ENCODE assay signal across 24 cellular contexts in genomic region chrX:34379891-34380290, GRCh38.
A peak's percentile ranks its signal among the peaks of the same experiment; 100 is the strongest.
DNase-seq lines count a peak whose midpoint lies in the region; TF ChIP-seq lines count a peak whose summit lies in the region.
"Had no signal": no experiment of that assay in that cellular context is flagged by ENCODE, and none has a peak within 500 bp of the region (broad histone marks: within the 10 kb centered on the region; RNA-seq: fewer than 3 reads in every experiment).

No MANE protein-coding gene starts in this region.

- H4K20me1 ChIP-seq in mammary epithelial cell (ENCODE audit: insufficient read depth, low read length) (no peaks in the 10 kb centered on the region), MM.1S (ENCODE audit: insufficient read depth, low read length) (no peaks in the 10 kb centered on the region)

- WGBS in mammary epithelial cell (ENCODE audit: low coverage, missing lambda C conversion rate), result 36% methylated on average over 4 of the region's 4 CpGs

- no peak overlapping the region for H3K27ac Mint-ChIP-seq in MCF 10A (ENCODE audit: low read depth, unreplicated experiment)
- no peak overlapping the region for H3K27ac Mint-ChIP-seq in mesothelial cell of epicardium
- H3K27ac Mint-ChIP-seq: B cell; CD4-positive, CD25-positive, alpha-beta regulatory T cell; GM23338 had no signal

- intact Hi-C loops in MCF 10A (cut with micrococcal nuclease), result no loop called here
- intact Hi-C loops in mammary epithelial cell (cut with micrococcal nuclease), result no loop called here

- CTCF ChIA-PET in MCF 10A (lab: Yijun Ruan, JAX) (interaction anchor here (1.1 kb wide), 1 partner anchor 14 kb away, joined by 4 read pairs; no protein-coding TSS in a partner anchor), mammary epithelial cell (lab: Charles Lee; ENCODE audit: low non-redundant PET) (no interaction called here)

- in situ Hi-C loops in mammary epithelial cell (cut with MboI; ENCODE audit: low sequenced_read_pairs in 2 of 2), result no loop called here

- no peaks in the 10 kb centered on the region for H3K36me3 ChIP-seq in mammary epithelial cell (ENCODE audit: insufficient read depth, low read length)
- no peaks in the 10 kb centered on the region for H3K36me3 ChIP-seq in adipocyte (ENCODE audit: control insufficient read depth, insufficient read depth, low read length, severe bottlenecking)
- H3K36me3 ChIP-seq in MM.1S (replicated peaks; ENCODE audit: insufficient read depth, low read length), result no peaks in the 10 kb centered on the region

- BruUV-seq in MCF 10A (replicated peaks; lab: Mats Ljungman, UMichigan) (no TSS peak), mammary epithelial cell (replicated peaks; lab: Mats Ljungman, UMichigan) (no TSS peak)

- TF ChIP-seq CTCF in MCF 10A (IDR thresholded peaks at IDR 0.05; ENCODE audit: unreplicated experiment) (no peak), mammary epithelial cell (conservative IDR thresholded peaks at IDR 0.05 in 1 of 2, IDR thresholded peaks at IDR 0.05 in 1 of 2; ENCODE audit: extremely low read depth in 1 of 2, insufficient read depth in 1 of 2, low read depth in 1 of 2, low read length in 2 of 2) (no peak), mesothelial cell of epicardium (IDR thresholded peaks at IDR 0.05; ENCODE audit: unreplicated experiment) (no peak), MM.1S (IDR thresholded peaks at IDR 0.05; ENCODE audit: low read length) (no peak)

- no peaks in the 10 kb centered on the region for H3K9me3 ChIP-seq in mammary epithelial cell (replicated peaks; ENCODE audit: insufficient read depth, low read length)
- no peaks in the 10 kb centered on the region for H3K9me3 ChIP-seq in adipocyte (ENCODE audit: control insufficient read depth, low read length)
- no peaks in the 10 kb centered on the region for H3K9me3 ChIP-seq in MM.1S (replicated peaks; ENCODE audit: insufficient read depth, low read length)

- no peaks in the 10 kb centered on the region for H3K9me2 ChIP-seq in MM.1S (replicated peaks; ENCODE audit: insufficient read depth, low read length)

- no peaks in the 10 kb centered on the region for H3K4me1 ChIP-seq in mammary epithelial cell (ENCODE audit: insufficient read depth, low read length)
- H3K4me1 ChIP-seq in adipocyte (ENCODE audit: control insufficient read depth, insufficient read depth, low read length), result peaks cover 6% of the 10 kb centered on the region
- H3K4me1 ChIP-seq in MM.1S (ENCODE audit: low read length), result no peaks in the 10 kb centered on the region

- H3K79me2 ChIP-seq in mammary epithelial cell (ENCODE audit: insufficient read depth, low read length) (no peaks in the 10 kb centered on the region), MM.1S (ENCODE audit: low read length) (no peaks in the 10 kb centered on the region)

- H3K9ac ChIP-seq in mammary epithelial cell (ENCODE audit: insufficient read depth, low read length) (no peak overlapping the region), adipocyte (ENCODE audit: low read length) (no peak overlapping the region), MM.1S (ENCODE audit: low read length) (no peak overlapping the region)

- no peak overlapping the region for H3K4me3 ChIP-seq in mammary epithelial cell (replicated peaks in 1 of 3; ENCODE audit: insufficient read depth in 1 of 3, low read depth in 2 of 3, low read length in 3 of 3)
- H3K4me3 ChIP-seq in adipocyte (ENCODE audit: low read length), result no peak overlapping the region
- no peak overlapping the region for H3K4me3 ChIP-seq in MM.1S (ENCODE audit: low read length)
- H3K4me3 ChIP-seq: GM23338 had no signal

- peaks cover 6% of the 10 kb centered on the region for H3K4me1 Mint-ChIP-seq in MCF 10A (ENCODE audit: insufficient read depth, unreplicated experiment)
- peaks cover 2% of the 10 kb centered on the region for H3K4me1 Mint-ChIP-seq in mesothelial cell of epicardium
- H3K4me1 Mint-ChIP-seq: B cell; CD4-positive, CD25-positive, alpha-beta regulatory T cell; GM23338 had no signal

- POLR2A ChIA-PET in MCF 10A (lab: Yijun Ruan, JAX), result no interaction called here

- H3K4me2 ChIP-seq in mammary epithelial cell (ENCODE audit: insufficient read depth, low read depth, low read length) (no peak overlapping the region), MM.1S (ENCODE audit: low read depth, low read length) (no peak overlapping the region)
- H3K4me2 ChIP-seq: GM23338 had no signal

- H3K27ac ChIP-seq in mammary epithelial cell (ENCODE audit: insufficient read depth, low read depth, low read length), result no peak overlapping the region
- no peak overlapping the region for H3K27ac ChIP-seq in MM.1S (ENCODE audit: low read length)
- H3K27ac ChIP-seq: 22Rv1 had no signal

- H3K36me3 Mint-ChIP-seq in MCF 10A (ENCODE audit: insufficient read depth, unreplicated experiment), result no peaks in the 10 kb centered on the region
- H3K36me3 Mint-ChIP-seq in mesothelial cell of epicardium, result no peaks in the 10 kb centered on the region
- H3K36me3 Mint-ChIP-seq: CD4-positive, CD25-positive, alpha-beta regulatory T cell had no signal

- peaks cover 15% of the 10 kb centered on the region for H3K27me3 Mint-ChIP-seq in MCF 10A (ENCODE audit: insufficient read depth, unreplicated experiment)
- H3K27me3 Mint-ChIP-seq in mesothelial cell of epicardium (ENCODE audit: low read depth), result no peaks in the 10 kb centered on the region
- H3K27me3 Mint-ChIP-seq: B cell; CD4-positive, CD25-positive, alpha-beta regulatory T cell had no signal

- dilution Hi-C loops in mammary epithelial cell (cut with HindIII; ENCODE audit: low sequenced_read_pairs), result no loop called here

- H3K9me3 Mint-ChIP-seq in MCF 10A (ENCODE audit: unreplicated experiment) (no peaks in the 10 kb centered on the region), mesothelial cell of epicardium (peaks cover 8% of the 10 kb centered on the region)
- H3K9me3 Mint-ChIP-seq: GM23338 had no signal

- H2AFZ ChIP-seq in mammary epithelial cell (ENCODE audit: low read depth, low read length), result no peak overlapping the region
- no peak overlapping the region for H2AFZ ChIP-seq in MM.1S (ENCODE audit: low read length)
- H2AFZ ChIP-seq: GM23338 had no signal

- H3K4me3 Mint-ChIP-seq in MCF 10A (ENCODE audit: unreplicated experiment) (no peak overlapping the region), mesothelial cell of epicardium (no peak overlapping the region)
- H3K4me3 Mint-ChIP-seq: B cell; CD4-positive, CD25-positive, alpha-beta regulatory T cell; GM23338 had no signal

- DNase-seq in MCF 10A (ENCODE audit: unreplicated experiment) (peak; percentile 2), mammary epithelial cell (no peak), adipocyte (ENCODE audit: low read depth) (peak; percentile 51), fibroblast of gingiva (ENCODE audit: low read depth) (peak; percentile 31), NCI-H2107 treated with DMSO at 0.1 percent for 48 hours (lab: John Stamatoyannopoulos, UW; ENCODE audit: unreplicated experiment) (no peak), mesothelial cell of epicardium (ENCODE audit: low spot score in 2 of 2, unreplicated experiment in 2 of 2) (no peak), MM.1S (no peak)
- DNase-seq in stimulated activated CD4-positive, alpha-beta T cell treated with anti-CD3 and anti-CD28 coated beads, Interleukin-15, amount 100 ng/mL, for 24 hours, result no peak
- DNase-seq: CD4-positive, CD25-positive, alpha-beta regulatory T cell; COR-L47; DMS153; HCEC 1CT; Kasumi-1; NCI-H1105 treated with DMSO at 0.1 percent for 48 hours; NCI-H1694; NCI-H2107; NCI-H2227 treated with DMSO at 0.1 percent for 48 hours; NCI-H524; PC-3; RPMI8226; SIG-M5 had no signal

- H3F3A ChIP-seq in MM.1S (ENCODE audit: insufficient read depth, low read length), result no peaks in the 10 kb centered on the region

- H3K27me3 ChIP-seq in mammary epithelial cell (ENCODE audit: insufficient read depth, low read length) (peaks cover 1% of the 10 kb centered on the region), adipocyte (replicated peaks; ENCODE audit: control insufficient read depth, insufficient read depth, low read length) (no peaks in the 10 kb centered on the region), MM.1S (replicated peaks; ENCODE audit: insufficient read depth, low read length) (no peaks in the 10 kb centered on the region)

Comparison
In these comparisons a context has a peak if more than half of its experiments do, and no peak if none do; other contexts are left out.
1. DNase-seq: peak in MCF 10A (single experiment), adipocyte (single experiment) and fibroblast of gingiva (single experiment); none in mammary epithelial cell (single experiment), NCI-H2107 treated with DMSO at 0.1 percent for 48 hours (single experiment), mesothelial cell of epicardium (0 of 2), stimulated activated CD4-positive, alpha-beta T cell treated with anti-CD3 and anti-CD28 coated beads, Interleukin-15, amount 100 ng/mL, for 24 hours (single experiment) and MM.1S (single experiment).